20 cellular contexts compared by ENCODE assay signal in genomic region chr3:48879994-48880377, GRCh38.
"Had no signal": no experiment of that assay in that cellular context is flagged by ENCODE, and none has a peak within 500 bp of the region (broad histone marks: within the 10 kb centered on the region; RNA-seq: fewer than 3 reads in every experiment).

No MANE protein-coding gene starts in this region.

- H3K36me3 Mint-ChIP-seq: naive B cell, neural progenitor cell had no signal

- H3K27ac Mint-ChIP-seq: activated CD4-positive, alpha-beta T cell treated with anti-CD3 and anti-CD28 coated beads for 36 hours; mesothelial cell of epicardium; neural progenitor cell had no signal

- DNase-seq: activated CD4-positive, alpha-beta T cell treated with anti-CD3 and anti-CD28 coated beads for 36 hours; activated CD4-positive, alpha-beta T cell treated with anti-CD3 and anti-CD28 coated beads, Interleukin-2, amount 50 U/mL, for 48 hours; activated CD4-positive, CD25-positive, alpha-beta regulatory T cell; activated CD8-positive, alpha-beta memory T cell treated with anti-CD3 and anti-CD28 coated beads, Interleukin-2, amount 50 U/mL, for 48 hours; activated naive CD4-positive, alpha-beta T cell; activated T-cell treated with anti-CD3 and anti-CD28 coated beads, Interleukin-2, amount 50 U/mL, for 48 hours; central memory CD4-positive, alpha-beta T cell; foreskin keratinocyte; heart left ventricle; hypothalamus; naive B cell; stimulated activated CD4-positive, alpha-beta T cell treated with anti-CD3 and anti-CD28 coated beads, Interleukin-12 subunit alpha, Interleukin-12 subunit beta, amount 100 ng/mL, for 4 hours; stimulated activated naive CD8-positive, alpha-beta T cell treated with anti-CD3 and anti-CD28 coated beads, Interleukin-15, Interleukin-2, amounts not matched to agents 100 U/mL and 50 U/mL, for 24 hours; testis; trophoblast cell had no signal

- H3K4me1 Mint-ChIP-seq: activated CD4-positive, alpha-beta T cell treated with anti-CD3 and anti-CD28 coated beads for 36 hours; mesothelial cell of epicardium; neural progenitor cell had no signal

- H3K4me3 Mint-ChIP-seq: activated CD4-positive, alpha-beta T cell treated with anti-CD3 and anti-CD28 coated beads for 36 hours; mesothelial cell of epicardium; naive B cell; neural progenitor cell had no signal

- ATAC-seq: activated CD4-positive, alpha-beta T cell treated with anti-CD3 and anti-CD28 coated beads for 36 hours; activated naive CD4-positive, alpha-beta T cell treated with anti-CD3 and anti-CD28 coated beads, Interleukin-2, amount 50 U/mL, for 72 hours; foreskin keratinocyte; heart left ventricle; sciatic nerve; SK-N-SH treated with all-trans-retinoic acid at 6 μM for 48 hours had no signal

- H3K27me3 Mint-ChIP-seq: activated CD4-positive, alpha-beta T cell treated with anti-CD3 and anti-CD28 coated beads for 36 hours; naive B cell had no signal

- H3K9me3 Mint-ChIP-seq: activated naive CD4-positive, alpha-beta T cell treated with anti-CD3 and anti-CD28 coated beads, Interleukin-2, amount 50 U/mL, for 72 hours; mesothelial cell of epicardium; naive B cell; neural progenitor cell had no signal
